Comparison of ENCODE assay signal across 21 cellular contexts in the genomic region with DNA sequence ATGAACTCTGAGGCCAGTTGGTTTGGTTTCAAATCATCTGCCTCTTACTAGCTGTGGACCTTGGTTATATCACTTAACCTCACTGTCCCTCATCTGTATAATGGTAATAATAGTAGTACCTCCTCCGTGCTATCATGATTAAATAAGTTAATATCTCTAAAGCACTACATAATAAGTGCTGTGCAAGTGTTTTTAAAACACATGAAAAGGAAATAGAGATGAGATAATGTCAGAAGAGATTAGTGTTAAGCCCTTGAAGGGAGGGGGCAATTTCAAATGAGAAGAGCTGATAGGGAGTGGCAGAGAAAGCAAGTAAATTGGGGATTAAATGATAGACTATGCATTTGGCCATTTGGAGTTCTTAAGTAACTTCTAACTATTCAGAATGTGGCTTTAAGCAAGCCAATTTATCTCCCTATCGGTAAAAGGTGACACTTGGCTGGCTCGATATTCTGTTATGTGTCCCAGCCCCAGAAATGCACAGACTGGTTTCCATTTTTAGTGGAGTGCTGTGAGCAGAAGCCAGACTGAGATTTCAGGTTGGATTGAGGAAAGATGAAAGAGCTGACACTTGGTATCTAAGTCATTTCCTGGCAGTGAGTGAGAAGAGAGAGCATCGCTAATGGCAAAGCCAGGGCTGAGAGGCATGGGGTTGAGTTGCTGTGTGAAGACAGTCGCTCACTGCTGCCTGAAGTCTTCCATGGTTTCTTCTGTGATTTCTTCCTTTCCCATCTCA.
DNase-seq lines count a peak whose midpoint lies in the region; ATAC-seq and TF ChIP-seq lines count a peak whose summit lies in the region.
"Had no signal": no experiment of that assay in that cellular context is flagged by ENCODE, and none has a peak within 500 bp of the region (broad histone marks: within the 10 kb centered on the region; RNA-seq: fewer than 3 reads in every experiment).

No MANE protein-coding gene starts in this region.

- no peaks in the 10 kb centered on the region for H3K27me3 ChIP-seq in right atrium auricular region
- H3K27me3 ChIP-seq in psoas muscle (ENCODE audit: insufficient read depth in 3 of 3, low read length in 2 of 3) = no peaks in the 10 kb centered on the region
- H3K27me3 ChIP-seq: BLaER1, colonic mucosa, esophagus squamous epithelium, hepatocyte, sigmoid colon had no signal

- H3K9ac ChIP-seq in SK-N-MC (ENCODE audit: insufficient read length) = no peak overlapping the region
- H3K9ac ChIP-seq: BLaER1, GM23248 had no signal

- H3K4me3 ChIP-seq in SK-N-MC = peak overlapping the region; percentile 23; the same call in 1 of the 2 replicates
- no peak overlapping the region for H3K4me3 ChIP-seq in right atrium auricular region
- peak overlapping the region; percentile 12 for H3K4me3 ChIP-seq in psoas muscle
- H3K4me3 ChIP-seq: BLaER1, colonic mucosa, esophagus squamous epithelium, GM23248, hepatocyte, sigmoid colon had no signal

- H3K36me3 ChIP-seq in SK-N-MC (ENCODE audit: insufficient read depth, low read length) (no peaks in the 10 kb centered on the region), right atrium auricular region (no peaks in the 10 kb centered on the region), psoas muscle (ENCODE audit: insufficient read depth in 1 of 2, low read depth in 1 of 2) (no peaks in the 10 kb centered on the region)
- H3K36me3 ChIP-seq: BLaER1, colonic mucosa, esophagus squamous epithelium, sigmoid colon had no signal

- DNase-seq in G401 (ENCODE audit: low spot score) (peak; percentile 94), SK-N-MC (ENCODE audit: low read depth, low spot score) (no peak), right atrium auricular region (ENCODE audit: low spot score) (no peak), psoas muscle (no peak), activated T-cell treated with anti-CD3 and anti-CD28 coated beads for 4 hours (no peak), 8988T (no peak), COLO668 (lab: John Stamatoyannopoulos, UW; ENCODE audit: unreplicated experiment) (no peak)
- no peak for DNase-seq in activated CD4-positive, alpha-beta T cell treated with anti-CD3 and anti-CD28 coated beads, Interleukin-2, amount 50 U/mL, for 1 hour
- DNase-seq: activated CD4-positive, alpha-beta T cell treated with anti-CD3 and anti-CD28 coated beads for 48 hours; activated naive CD8-positive, alpha-beta T cell treated with anti-CD3 and anti-CD28 coated beads, Interleukin-2, amount 10 ng/mL, durations not matched to agents 7 days and 5 days; activated T-cell treated with anti-CD3 and anti-CD28 coated beads, Interleukin-2, amount 50 U/mL, for 1 hour; colonic mucosa; esophagus squamous epithelium; GM23248; left colon; naive thymus-derived CD8-positive, alpha-beta T cell; sigmoid colon; stimulated activated CD4-positive, alpha-beta T cell treated with anti-CD3 and anti-CD28 coated beads, Interleukin-4, amount 100 ng/mL, for 4 hours had no signal

- TF ChIP-seq CTCF in right atrium auricular region (IDR thresholded peaks at IDR 0.05) = no peak
- TF ChIP-seq CTCF in psoas muscle (IDR thresholded peaks at IDR 0.05) = no peak

- 0 out of 2 replicates have a peak overlapping the region, but pooled peaks have one; percentile 44 for H3K27ac ChIP-seq in SK-N-MC
- peak overlapping the region; percentile 46 to 72 for H3K27ac ChIP-seq in right atrium auricular region
- peak overlapping the region; percentile 66 for H3K27ac ChIP-seq in psoas muscle
- H3K27ac ChIP-seq: BLaER1, colonic mucosa, GM23248, RWPE1 had no signal

- intact Hi-C loops in psoas muscle (cut with DNase I) = no loop called here

- ATAC-seq in psoas muscle = peak; percentile 59 to 71 (median 64)
- ATAC-seq: left colon; naive thymus-derived CD8-positive, alpha-beta T cell had no signal

- peaks cover 0 to 75% of the 10 kb centered on the region in 2 donors for H3K4me1 ChIP-seq in right atrium auricular region
- peaks cover 57% of the 10 kb centered on the region for H3K4me1 ChIP-seq in psoas muscle
- H3K4me1 ChIP-seq: colonic mucosa had no signal

- in situ Hi-C loops in G401 (cut with HindIII; ENCODE audit: low sequenced_read_pairs) = no loop called here

- no peaks in the 10 kb centered on the region for H3K9me3 ChIP-seq in SK-N-MC (ENCODE audit: low read depth, low read length)
- H3K9me3 ChIP-seq in right atrium auricular region = no peaks in the 10 kb centered on the region
- H3K9me3 ChIP-seq in psoas muscle = no peaks in the 10 kb centered on the region
- H3K9me3 ChIP-seq: BLaER1, colonic mucosa, esophagus squamous epithelium, sigmoid colon had no signal

- WGBS in psoas muscle, 3 donors = 20 to 33% (median 24%) methylated on average over 5 of the region's 5 CpGs

Comparison
In these comparisons a context has a peak if more than half of its experiments do, and no peak if none do; other contexts are left out.
1. H3K4me3 ChIP-seq: peak in SK-N-MC (single experiment) and psoas muscle (single experiment); none in right atrium auricular region (0 of 2).
2. Peak in every context shown above with its lines, with median percentiles within 50 percentile points of each other: H3K27ac ChIP-seq.